Comparison of ENCODE assay signal across 1 cellular context in genomic region chr5:61790678-61791077, GRCh38.
TF ChIP-seq lines count a peak whose summit lies in the region.

No MANE protein-coding gene starts in this region.

TF ChIP-seq in HepG2, 621 proteins besides CTCF, POLR2A, EP300 and RAD21 (continued from another document and continues in another):
- TF ChIP-seq ZMYM4 (CRISPR knock-in tag; IDR thresholded peaks at IDR 0.05) (0 out of 2 replicates have a peak, but pooled peaks have one; percentile 29), SALL1 (CRISPR knock-in tag; IDR thresholded peaks at IDR 0.05) (peak; percentile 81), HOXA3 (CRISPR knock-in tag; IDR thresholded peaks at IDR 0.05) (peak; percentile 48; the same call in 1 of the 2 replicates), NR1H2 (CRISPR knock-in tag; IDR thresholded peaks at IDR 0.05; ENCODE audit: borderline replicate concordance, low read depth) (no peak), RXRB (CRISPR knock-in tag; IDR thresholded peaks at IDR 0.05; ENCODE audit: borderline replicate concordance) (peak; percentile 45), MIER3 (CRISPR knock-in tag; IDR thresholded peaks at IDR 0.05; ENCODE audit: borderline replicate concordance) (peak; percentile 57; the same call in 1 of the 2 replicates), MIER2 (CRISPR knock-in tag; IDR thresholded peaks at IDR 0.05) (peak; percentile 78; the same call in 1 of the 2 replicates), ZEB1 (IDR thresholded peaks at IDR 0.05; ENCODE audit: insufficient replicate concordance, low read depth) (peak; percentile 83), YEATS2 (CRISPR knock-in tag; IDR thresholded peaks at IDR 0.05; ENCODE audit: borderline replicate concordance) (peak; percentile 27; the same call in 1 of the 2 replicates), LCORL (IDR thresholded peaks at IDR 0.05) (no peak), LCORL (CRISPR knock-in tag; IDR thresholded peaks at IDR 0.05) (peak; percentile 54; the same call in 1 of the 2 replicates), ZNF501 (CRISPR knock-in tag; IDR thresholded peaks at IDR 0.05) (peak; percentile 48; the same call in 1 of the 2 replicates), ZNF687 (CRISPR knock-in tag; IDR thresholded peaks at IDR 0.05) (no peak), FOXO1 (CRISPR knock-in tag; IDR thresholded peaks at IDR 0.05) (peak; percentile 79; the same call in 1 of the 2 replicates), SOX5 (CRISPR knock-in tag; IDR thresholded peaks at IDR 0.05; ENCODE audit: borderline replicate concordance) (peak; percentile 39; the same call in 1 of the 2 replicates), ZNF318 (CRISPR knock-in tag; IDR thresholded peaks at IDR 0.05) (no peak), RERE (CRISPR knock-in tag; IDR thresholded peaks at IDR 0.05; ENCODE audit: low read depth) (no peak), KAT2B (IDR thresholded peaks at IDR 0.05; ENCODE audit: borderline replicate concordance, low read depth, low read length) (peak; percentile 62; the same call in 1 of the 2 replicates), FOSL1 (CRISPR knock-in tag; IDR thresholded peaks at IDR 0.05; ENCODE audit: borderline replicate concordance) (peak; percentile 94), ZNF556 (CRISPR knock-in tag; IDR thresholded peaks at IDR 0.05; ENCODE audit: borderline replicate concordance) (peak; percentile 61; the same call in 1 of the 2 replicates), NRL (CRISPR knock-in tag; IDR thresholded peaks at IDR 0.05; ENCODE audit: borderline replicate concordance) (no peak), FOXA3 (CRISPR knock-in tag; IDR thresholded peaks at IDR 0.05) (peak; percentile 80), NR2F1 (CRISPR knock-in tag; IDR thresholded peaks at IDR 0.05) (0 out of 4 replicates have a peak, but pooled peaks of 1 of the 2 experiments have one; percentile 15), GATAD2A (CRISPR knock-in tag; IDR thresholded peaks at IDR 0.05) (peak; percentile 66), AHDC1 (CRISPR knock-in tag; IDR thresholded peaks at IDR 0.05; ENCODE audit: borderline replicate concordance) (0 out of 2 replicates have a peak, but pooled peaks have one; percentile 69), SMARCE1 (IDR thresholded peaks at IDR 0.05; ENCODE audit: borderline replicate concordance) (peak; percentile 74; the same call in 1 of the 2 replicates), ZNF691 (CRISPR knock-in tag; IDR thresholded peaks at IDR 0.05; ENCODE audit: borderline replicate concordance, low read depth) (0 out of 2 replicates have a peak, but pooled peaks have one; percentile 64), ONECUT2 (CRISPR knock-in tag; IDR thresholded peaks at IDR 0.05) (peak; percentile 95), ZNF576 (CRISPR knock-in tag; IDR thresholded peaks at IDR 0.05) (no peak), ZNF367 (CRISPR knock-in tag; IDR thresholded peaks at IDR 0.05; ENCODE audit: borderline replicate concordance) (no peak), NKX3-1 (CRISPR knock-in tag; IDR thresholded peaks at IDR 0.05) (no peak)
